Comparison of ENCODE assay signal across 9 cellular contexts in genomic region chr1:116854294-116854693, GRCh38. TPM values are rescaled to one million over a fixed set of nuclear protein-coding genes. Genes with fewer than 3 reads are reported as not detected.
DNase-seq lines count a peak whose midpoint lies in the region; ATAC-seq and TF ChIP-seq lines count a peak whose summit lies in the region.
"Had no signal": no experiment of that assay in that cellular context is flagged by ENCODE, and none has a peak within 500 bp of the region (broad histone marks: within the 10 kb centered on the region; RNA-seq: fewer than 3 reads in every experiment).

No MANE protein-coding gene starts in this region.

- peaks cover 0 to 1% (median 0%) of the 10 kb centered on the region in 7 donors for H3K9me3 Mint-ChIP-seq in CD4-positive, CD25-positive, alpha-beta regulatory T cell
- H3K9me3 Mint-ChIP-seq in MCF 10A (ENCODE audit: unreplicated experiment) (no peaks in the 10 kb centered on the region), immature natural killer cell (no peaks in the 10 kb centered on the region)

- no peak for ATAC-seq in CD4-positive, CD25-positive, alpha-beta regulatory T cell (ENCODE audit: low read depth in 2 of 2)

- peak overlapping the region in 2 of 3 donors; percentile 4 to 23 for H3K27ac Mint-ChIP-seq in CD4-positive, CD25-positive, alpha-beta regulatory T cell
- H3K27ac Mint-ChIP-seq in MCF 10A (ENCODE audit: low read depth, unreplicated experiment) (peak overlapping the region; percentile 50), immature natural killer cell (no peak overlapping the region)
- H3K27ac Mint-ChIP-seq: naive B cell had no signal

- no peak for DNase-seq in CD4-positive, CD25-positive, alpha-beta regulatory T cell
- peak; percentile 75 for DNase-seq in NCI-H1694 (lab: John Stamatoyannopoulos, UW)
- no peak for DNase-seq in MCF 10A (ENCODE audit: unreplicated experiment)
- DNase-seq in immature natural killer cell = no peak
- no peak for DNase-seq in thyroid gland
- DNase-seq in C1 segment of cervical spinal cord (lab: John Stamatoyannopoulos, UW) = no peak
- DNase-seq in NCI-H2227 (lab: John Stamatoyannopoulos, UW; ENCODE audit: unreplicated experiment) = no peak
- DNase-seq: naive B cell had no signal

- H3K36me3 ChIP-seq in CD4-positive, CD25-positive, alpha-beta regulatory T cell (ENCODE audit: control insufficient read depth, insufficient read depth, low read length) = no peaks in the 10 kb centered on the region
- H3K36me3 ChIP-seq in mesodermal cell (ENCODE audit: control insufficient read depth, insufficient read depth, low read length) = no peaks in the 10 kb centered on the region
- H3K36me3 ChIP-seq in thyroid gland = no peaks in the 10 kb centered on the region

- no TSS peak for BruUV-seq in MCF 10A (replicated peaks; lab: Mats Ljungman, UMichigan)

- H3K9me3 ChIP-seq in CD4-positive, CD25-positive, alpha-beta regulatory T cell (ENCODE audit: control insufficient read depth in 2 of 2, low read length in 2 of 2) = no peaks in the 10 kb centered on the region
- H3K9me3 ChIP-seq in mesodermal cell (ENCODE audit: control insufficient read depth, low read length) (no peaks in the 10 kb centered on the region), thyroid gland (no peaks in the 10 kb centered on the region)

- intact Hi-C loops in MCF 10A (cut with micrococcal nuclease) = loop anchor here (1.0 to 10.0 kb wide), 2 partner anchors 201 to 279 kb away; partner anchors contain the start of gene CD58
- intact Hi-C loops in thyroid gland (cut with DNase I) = loop anchor here (10.0 kb wide), 1 partner anchor 191 kb away; no protein-coding TSS in a partner anchor

- TF ChIP-seq POLR2A in thyroid gland (IDR thresholded peaks at IDR 0.05) = no peak

- POLR2A ChIA-PET in MCF 10A (lab: Yijun Ruan, JAX) = interaction anchor here (0.6 to 3.2 kb wide), 9 partner anchors 24 to 205 kb away, joined by 3 to 22 read pairs (median 3); partner anchors contain the start of gene TTF2

- peak; percentile 33 for TF ChIP-seq CTCF in MCF 10A (IDR thresholded peaks at IDR 0.05; ENCODE audit: unreplicated experiment)
- TF ChIP-seq CTCF in thyroid gland (IDR thresholded peaks at IDR 0.05) = peak in 2 of 6 experiments; percentile 10

- H3K27me3 ChIP-seq in CD4-positive, CD25-positive, alpha-beta regulatory T cell (ENCODE audit: control insufficient read depth, insufficient read depth, low read length) = no peaks in the 10 kb centered on the region
- no peaks in the 10 kb centered on the region for H3K27me3 ChIP-seq in thyroid gland

- WGBS in mesodermal cell (ENCODE audit: insufficient coverage in 2 of 2), 2 experiments = 71 to 83% methylated on average over 1 of the region's 2 CpGs
- WGBS in thyroid gland, 2 donors = 71 to 82% methylated on average over 2 of the region's 2 CpGs

- no peaks in the 10 kb centered on the region for H3K36me3 Mint-ChIP-seq in CD4-positive, CD25-positive, alpha-beta regulatory T cell
- H3K36me3 Mint-ChIP-seq in MCF 10A (ENCODE audit: insufficient read depth, unreplicated experiment) (no peaks in the 10 kb centered on the region), immature natural killer cell (no peaks in the 10 kb centered on the region)
- H3K36me3 Mint-ChIP-seq: naive B cell had no signal

- peaks cover 3% of the 10 kb centered on the region for H3K4me1 ChIP-seq in CD4-positive, CD25-positive, alpha-beta regulatory T cell (ENCODE audit: control insufficient read depth, insufficient read depth, low read length, poor library complexity, severe bottlenecking)
- H3K4me1 ChIP-seq in mesodermal cell (ENCODE audit: control insufficient read depth, insufficient read depth, low read length, poor library complexity, severe bottlenecking) (peaks cover 57% of the 10 kb centered on the region), thyroid gland (peaks cover 0 to 13% of the 10 kb centered on the region in 2 donors)

- no peaks in the 10 kb centered on the region for H3K27me3 Mint-ChIP-seq in CD4-positive, CD25-positive, alpha-beta regulatory T cell
- no peaks in the 10 kb centered on the region for H3K27me3 Mint-ChIP-seq in MCF 10A (ENCODE audit: insufficient read depth, unreplicated experiment)
- H3K27me3 Mint-ChIP-seq in immature natural killer cell (ENCODE audit: low read depth in 3 of 3) = peaks cover 0 to 4% (median 2%) of the 10 kb centered on the region in 3 donors
- H3K27me3 Mint-ChIP-seq: naive B cell had no signal

- H3K4me3 ChIP-seq in CD4-positive, CD25-positive, alpha-beta regulatory T cell (ENCODE audit: low read depth, low read length) = no peak overlapping the region
- no peak overlapping the region for H3K4me3 ChIP-seq in mesodermal cell (ENCODE audit: extremely low read depth, insufficient read depth, low read length, poor library complexity, severe bottlenecking)
- no peak overlapping the region for H3K4me3 ChIP-seq in thyroid gland (replicated peaks in 1 of 3)

- CTCF ChIA-PET in MCF 10A (lab: Yijun Ruan, JAX) = interaction anchor here (0.6 to 3.2 kb wide), 19 partner anchors 23 to 716 kb away, joined by 3 to 15 read pairs (median 4); partner anchors contain the start of genes PTGFRN and TTF2

- H3K4me1 Mint-ChIP-seq in CD4-positive, CD25-positive, alpha-beta regulatory T cell = peaks cover 6 to 23% (median 15%) of the 10 kb centered on the region in 4 donors
- peaks cover 12% of the 10 kb centered on the region for H3K4me1 Mint-ChIP-seq in MCF 10A (ENCODE audit: insufficient read depth, unreplicated experiment)
- H3K4me1 Mint-ChIP-seq in immature natural killer cell = peaks cover 8 to 9% of the 10 kb centered on the region in 2 donors
- H3K4me1 Mint-ChIP-seq: naive B cell had no signal

- H3K4me3 Mint-ChIP-seq in CD4-positive, CD25-positive, alpha-beta regulatory T cell = no peak overlapping the region
- no peak overlapping the region for H3K4me3 Mint-ChIP-seq in MCF 10A (ENCODE audit: unreplicated experiment)
- no peak overlapping the region for H3K4me3 Mint-ChIP-seq in immature natural killer cell
- H3K4me3 Mint-ChIP-seq: naive B cell had no signal

- H3K27ac ChIP-seq in CD4-positive, CD25-positive, alpha-beta regulatory T cell (ENCODE audit: insufficient read depth, low read length, poor library complexity, severe bottlenecking) = no peak overlapping the region
- H3K27ac ChIP-seq in mesodermal cell (ENCODE audit: low read depth, low read length, severe bottlenecking) (peak overlapping the region; percentile 88), thyroid gland (no peak overlapping the region)

RNA-seq across cellular contexts. Expression of gene PTGFRN, which starts 55.4 kb away (rescaled TPM):
- total RNA-seq in CD4-positive, CD25-positive, alpha-beta regulatory T cell = 0.10 TPM
- polyA plus RNA-seq in CD4-positive, CD25-positive, alpha-beta regulatory T cell = under 1 TPM in 2 of 4 donors, not detected in 2; 0.02 to 0.17 TPM
- total RNA-seq in MCF 10A (2022) (45.2 and 61.0 TPM in 2 replicates), thyroid gland (10 to 100 TPM; 18.7 to 38.7 (median 27.6) TPM)
- 62.6 TPM for polyA plus RNA-seq in mesodermal cell (2013, experiment 1 of 2)
- 59.5 TPM for polyA plus RNA-seq in mesodermal cell (2013, experiment 2 of 2)
- under 1 TPM in 1 of 3 donors, not detected in 2; 0.17 TPM for polyA plus RNA-seq in immature natural killer cell

Comparison
In these comparisons a context has a peak if more than half of its experiments do, and no peak if none do; other contexts are left out.
1. H3K27ac Mint-ChIP-seq: peak in CD4-positive, CD25-positive, alpha-beta regulatory T cell (2 of 3) and MCF 10A (single experiment); none in immature natural killer cell (0 of 6).
2. RNA of gene PTGFRN, which starts 55.4 kb away (total RNA-seq): 45.2 to 61.0 TPM in MCF 10A and 18.7 to 38.7 TPM in thyroid gland; 0.10 TPM in CD4-positive, CD25-positive, alpha-beta regulatory T cell (single experiment); every median in the first group is over 10 times any median in the second.